ENCODE assay signal across 8 cellular contexts in the genomic region with DNA sequence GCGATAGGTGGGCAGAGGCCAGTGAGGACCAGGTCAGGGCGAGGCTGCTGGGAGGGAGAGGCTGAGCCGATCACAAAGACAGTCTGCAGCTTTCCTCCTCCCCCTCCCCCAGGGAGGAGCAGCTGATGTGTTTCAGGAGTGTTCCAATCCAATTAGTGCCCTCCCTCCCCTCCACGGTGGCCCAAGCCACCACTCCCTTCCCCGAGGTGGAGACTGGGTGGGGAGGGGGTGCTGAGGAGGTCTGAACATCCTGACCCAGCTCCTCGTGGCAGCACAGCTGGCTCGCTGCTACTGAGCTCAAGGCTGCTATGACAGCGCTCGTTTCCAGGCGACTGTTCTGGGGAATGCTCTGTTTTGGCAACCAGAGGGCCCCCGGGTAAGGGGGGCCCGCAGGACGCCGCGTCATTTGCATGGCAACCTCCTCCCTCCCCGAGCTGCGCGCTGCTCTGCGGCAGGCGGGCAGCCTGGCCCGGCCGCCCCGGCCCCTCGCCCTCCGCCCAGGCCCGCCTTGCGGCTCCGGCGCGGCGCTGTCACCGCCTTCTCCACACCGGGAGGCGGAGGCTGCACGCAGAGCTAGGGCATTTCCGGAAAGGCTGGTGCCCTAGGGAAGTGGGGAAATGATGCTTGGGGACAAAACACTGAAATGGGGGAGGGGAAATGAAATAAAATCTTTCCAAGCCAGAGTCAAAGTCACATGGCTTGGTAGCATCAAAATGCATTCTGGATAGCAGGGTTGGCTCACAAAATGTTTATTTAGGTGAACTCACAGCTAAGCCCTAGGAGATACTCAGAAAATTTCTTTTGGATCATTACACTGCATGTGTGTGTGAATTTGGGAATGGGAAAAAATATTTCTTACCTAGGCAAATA.
A peak's percentile ranks its signal among the peaks of the same experiment; 100 is the strongest.
DNase-seq lines count a peak whose midpoint lies in the region; ATAC-seq and TF ChIP-seq lines count a peak whose summit lies in the region.

No MANE protein-coding gene starts in this region.

- H3K27me3 ChIP-seq in RWPE2 (ENCODE audit: insufficient read depth, poor library complexity, severe bottlenecking), result no peaks in the 10 kb centered on the region

- H3K9me3 ChIP-seq in RWPE2 (ENCODE audit: severe bottlenecking), result no peaks in the 10 kb centered on the region

- ATAC-seq in GM21786 (IDR thresholded peaks at IDR 0.05; ENCODE audit: unreplicated experiment), result peak; percentile 84
- ATAC-seq in RWPE2 (ENCODE audit: low read depth), result peak; percentile 82
- peak; percentile 90 for ATAC-seq in stimulated activated naive CD8-positive, alpha-beta T cell treated with anti-CD3 and anti-CD28 coated beads, Interleukin-15, Interleukin-2, amounts not matched to agents 100 U/mL and 50 U/mL, for 24 hours

- H3K27ac ChIP-seq in RWPE2 (ENCODE audit: poor library complexity, severe bottlenecking), result peak overlapping the region; percentile 40

- H3K4me1 Mint-ChIP-seq in nephron progenitor cell, result peaks cover 69% of the 10 kb centered on the region

- DNase-seq in DMS53 (lab: John Stamatoyannopoulos, UW) (peak; percentile 98), LNCaP clone FGC (ENCODE audit: low read depth) (peak; percentile 72), RWPE2 (ENCODE audit: low spot score) (no peak), activated gamma-delta T cell (lab: John Stamatoyannopoulos, UW) (peak; percentile 65), fibroblast of villous mesenchyme (ENCODE audit: low read depth) (peak; percentile 96), nephron progenitor cell (peak; percentile 84)
- DNase-seq in stimulated activated naive CD8-positive, alpha-beta T cell treated with anti-CD3 and anti-CD28 coated beads, Interleukin-15, Interleukin-2, amounts not matched to agents 100 U/mL and 50 U/mL, for 24 hours, result peak; percentile 76

- H3K4me1 ChIP-seq in RWPE2 (ENCODE audit: insufficient read depth, poor library complexity, severe bottlenecking), result peaks cover 10% of the 10 kb centered on the region

- H3K27ac Mint-ChIP-seq in nephron progenitor cell, result peak overlapping the region; percentile 99

- H3K36me3 ChIP-seq in RWPE2 (ENCODE audit: low read depth), result no peaks in the 10 kb centered on the region

- no peaks in the 10 kb centered on the region for H3K36me3 Mint-ChIP-seq in nephron progenitor cell (ENCODE audit: low read depth)

- TF ChIP-seq CTCF in LNCaP clone FGC (IDR thresholded peaks at IDR 0.05; ENCODE audit: control insufficient read depth, extremely low read depth, insufficient read depth), result peak; percentile 9; the same call in 1 of the 2 replicates
- no peak for TF ChIP-seq CTCF in RWPE2 (IDR thresholded peaks at IDR 0.05; ENCODE audit: poor library complexity, severe bottlenecking)
- no peak for TF ChIP-seq CTCF in fibroblast of villous mesenchyme (IDR thresholded peaks at IDR 0.05; ENCODE audit: insufficient read depth, low read depth, low read length)
- no peak for TF ChIP-seq CTCF in nephron progenitor cell (IDR thresholded peaks at IDR 0.05)

- H3K27me3 Mint-ChIP-seq in nephron progenitor cell (ENCODE audit: low read depth, poor library complexity), result no peaks in the 10 kb centered on the region

- no peaks in the 10 kb centered on the region for H3K9me3 Mint-ChIP-seq in nephron progenitor cell

- H3K4me3 ChIP-seq in LNCaP clone FGC (ENCODE audit: low read depth, low read length) (peak overlapping the region; percentile 39), RWPE2 (ENCODE audit: severe bottlenecking) (peak overlapping the region; percentile 16), fibroblast of villous mesenchyme (ENCODE audit: low read depth, low read length) (peak overlapping the region; percentile 44)

- H3K4me3 Mint-ChIP-seq in nephron progenitor cell, result peak overlapping the region; percentile 77
